ENCODE assay signal across 10 cellular contexts in the genomic region with DNA sequence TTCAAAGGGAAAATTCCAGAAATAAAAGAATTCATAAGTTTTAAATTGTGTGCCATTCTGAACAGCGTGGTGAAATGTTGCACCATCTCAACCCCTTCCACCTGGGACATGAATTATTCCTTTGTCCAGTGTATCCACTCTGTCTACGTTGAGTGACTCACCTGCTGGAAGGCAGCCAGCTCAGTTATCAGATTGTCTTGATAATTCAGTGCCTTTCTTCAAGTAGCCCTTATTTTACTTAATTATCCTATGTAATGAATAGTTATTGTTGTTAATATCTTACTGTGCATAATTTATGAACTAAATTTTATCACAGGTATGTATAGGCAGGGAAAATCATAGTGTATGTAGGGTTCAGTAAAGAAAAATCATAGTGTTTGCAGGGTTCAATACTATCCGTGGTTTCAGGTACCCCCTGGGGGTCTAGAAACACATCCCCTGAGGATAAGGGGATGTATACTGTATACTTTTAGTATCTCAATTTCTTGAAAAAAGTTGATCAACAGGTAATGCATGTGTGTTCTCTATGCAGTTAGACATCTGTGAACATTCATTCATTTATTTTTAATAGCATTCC. TPM values are rescaled to one million over a fixed set of nuclear protein-coding genes. Genes with fewer than 3 reads are reported as not detected.
A peak's percentile ranks its signal among the peaks of the same experiment; 100 is the strongest.
DNase-seq lines count a peak whose midpoint lies in the region; ATAC-seq, FAIRE-seq and TF ChIP-seq lines count a peak whose summit lies in the region.
"Had no signal": no experiment of that assay in that cellular context is flagged by ENCODE, and none has a peak within 500 bp of the region (broad histone marks: within the 10 kb centered on the region; RNA-seq: fewer than 3 reads in every experiment).

No MANE protein-coding gene starts in this region.

- H3K36me3 ChIP-seq in GM12878 (ENCODE audit: control insufficient read depth in 2 of 2, insufficient read depth in 2 of 2, low read length in 1 of 2) (no peaks in the 10 kb centered on the region), vagina (no peaks in the 10 kb centered on the region)
- H3K36me3 ChIP-seq: esophagus squamous epithelium had no signal

- no peak for TF ChIP-seq CTCF in A549 (IDR thresholded peaks at IDR 0.05)
- TF ChIP-seq CTCF in GM12878 (IDR thresholded peaks at IDR 0.05 in 2 of 3, conservative IDR thresholded peaks at IDR 0.05 in 1 of 3; ENCODE audit: control insufficient read depth in 2 of 3, extremely low read depth in 1 of 3, insufficient read depth in 1 of 3, low read depth in 3 of 3, low read length in 3 of 3), result no peak
- no peak for TF ChIP-seq CTCF in vagina (IDR thresholded peaks at IDR 0.05)

- TF ChIP-seq POLR2A in A549 (IDR thresholded peaks at IDR 0.05; ENCODE audit: low read length), result no peak
- no peak for TF ChIP-seq POLR2A in GM12878 (IDR thresholded peaks at IDR 0.05; ENCODE audit: low read depth, low read length)
- no peak for TF ChIP-seq POLR2A in vagina (IDR thresholded peaks at IDR 0.05)

- no peak for TF ChIP-seq EP300 in A549 (IDR thresholded peaks at IDR 0.05)
- no peak for TF ChIP-seq EP300 in GM12878 (IDR thresholded peaks at IDR 0.05; ENCODE audit: borderline replicate concordance in 1 of 2, control insufficient read depth in 1 of 2, low read depth in 2 of 2, low read length in 2 of 2)

- FAIRE-seq in A549 (lab: Jason Lieb, UNC), result peak; percentile 92
- no peak for FAIRE-seq in GM12878 (lab: Jason Lieb, UNC)

- H2AFZ ChIP-seq in GM12878 (ENCODE audit: control insufficient read depth, low read depth, low read length), result no peak overlapping the region

- no TSS peak for BruUV-seq in GM12878 (replicated peaks; lab: Mats Ljungman, UMichigan)

- SMC1A ChIA-PET in GM12878 (lab: Charles Lee; ENCODE audit: uncharacterized antibody, unreplicated experiment), result no interaction called here

- ATAC-seq in A549 (peak; percentile 64 to 77; a peak in 5 of 6 replicates), GM19395 (IDR thresholded peaks at IDR 0.05; ENCODE audit: unreplicated experiment) (peak; percentile 48), HG03521 (IDR thresholded peaks at IDR 0.05; ENCODE audit: unreplicated experiment) (peak; percentile 26), GM12878 (peak; percentile 39), HG03108 (IDR thresholded peaks at IDR 0.05; ENCODE audit: unreplicated experiment) (no peak)

- TF ChIP-seq RAD21 in A549 (conservative IDR thresholded peaks at IDR 0.05 in 1 of 2, IDR thresholded peaks at IDR 0.05 in 1 of 2), result no peak
- TF ChIP-seq RAD21 in GM12878 (IDR thresholded peaks at IDR 0.05; ENCODE audit: insufficient read depth, low read depth, low read length), result no peak

- in situ Hi-C loops in GM12878 (cut with MboI), result no loop called here

- 10% methylated on average over 3 of the region's 3 CpGs for WGBS in A549 (ENCODE audit: missing lambda C conversion rate)
- WGBS in GM12878 (ENCODE audit: insufficient coverage, insufficient replicate concordance, low lambda C conversion rate, missing lambda C conversion rate), result 25% methylated on average over 3 of the region's 3 CpGs

- H3K9ac ChIP-seq in GM12878 (ENCODE audit: control insufficient read depth, insufficient read depth, low read length), result no peak overlapping the region

- H3K27ac ChIP-seq in A549 (no peak overlapping the region), GM12878 (ENCODE audit: control insufficient read depth, insufficient read depth) (no peak overlapping the region), vagina (no peak overlapping the region)
- H3K27ac ChIP-seq: esophagus squamous epithelium had no signal

- no peaks in the 10 kb centered on the region for H3K9me3 ChIP-seq in A549
- no peaks in the 10 kb centered on the region for H3K9me3 ChIP-seq in GM12878 (replicated peaks; ENCODE audit: control insufficient read depth, insufficient read depth, low read length)
- no peaks in the 10 kb centered on the region for H3K9me3 ChIP-seq in vagina
- H3K9me3 ChIP-seq: esophagus squamous epithelium had no signal

- H3K79me2 ChIP-seq in GM12878 (ENCODE audit: control insufficient read depth, insufficient read depth, low read length), result no peaks in the 10 kb centered on the region

- RAD21 ChIA-PET in GM12878 (lab: Charles Lee; ENCODE audit: unreplicated experiment), result no interaction called here

- no peak overlapping the region for H3K4me3 ChIP-seq in A549
- H3K4me3 ChIP-seq in GM12878, result no peak overlapping the region
- H3K4me3 ChIP-seq in vagina, result no peak overlapping the region
- H3K4me3 ChIP-seq: esophagus squamous epithelium had no signal

- DNase-seq in A549 (ENCODE audit: low read depth in 1 of 2, low spot score in 1 of 2) (peak; percentile 23 to 60), GM12878 (ENCODE audit: low read depth, low spot score) (no peak), hypothalamus (lab: John Stamatoyannopoulos, UW) (no peak), vagina (ENCODE audit: extremely low spot score in 2 of 2) (no peak)
- no peak for DNase-seq in NK-92 treated with Interleukin-12 subunit alpha and Interleukin-12 subunit beta, amount 100 ng/mL, for 24 hours (lab: John Stamatoyannopoulos, UW)
- DNase-seq: activated CD4-positive, alpha-beta T cell treated with anti-CD3 and anti-CD28 coated beads, Interleukin-2, amount 10 ng/mL, durations not matched to agents 7 days and 5 days; esophagus squamous epithelium had no signal

- peak overlapping the region; percentile 33 for H3K4me2 ChIP-seq in A549
- peak overlapping the region; percentile 31; the same call in 1 of the 2 replicates for H3K4me2 ChIP-seq in GM12878 (ENCODE audit: control insufficient read depth, insufficient read depth)

- intact Hi-C loops in GM12878 (cut with micrococcal nuclease; ENCODE audit: unreplicated experiment) (no loop called here), vagina (cut with DNase I) (no loop called here)

- POLR2A ChIA-PET in A549 (lab: Yijun Ruan, JAX) (interaction anchor here (0.9 kb wide), 1 partner anchor 8 kb away, joined by 4 read pairs; no protein-coding TSS in a partner anchor), GM12878 (lab: Charles Lee) (no interaction called here)

- no peaks in the 10 kb centered on the region for H4K20me1 ChIP-seq in GM12878 (ENCODE audit: control insufficient read depth, insufficient read depth)

- H3K4me1 ChIP-seq in A549 (peaks cover 8% of the 10 kb centered on the region; the same call in 1 of the 3 replicates), GM12878 (ENCODE audit: control insufficient read depth, insufficient read depth, low read length) (peaks cover 6% of the 10 kb centered on the region; the same call in 1 of the 2 replicates), vagina (no peaks in the 10 kb centered on the region)
- H3K4me1 ChIP-seq: esophagus squamous epithelium had no signal

- H3K27me3 ChIP-seq in GM12878 (replicated peaks in 1 of 2; ENCODE audit: control insufficient read depth in 2 of 2, insufficient read depth in 2 of 2, low read length in 1 of 2), result no peaks in the 10 kb centered on the region
- H3K27me3 ChIP-seq in vagina, result no peaks in the 10 kb centered on the region
- H3K27me3 ChIP-seq: esophagus squamous epithelium had no signal

- CTCF ChIA-PET in A549 (lab: Yijun Ruan, JAX), result interaction anchor here (1.2 to 13.7 kb wide), 3 partner anchors 26 to 215 kb away, joined by 3 to 114 read pairs (median 4); no protein-coding TSS in a partner anchor
- CTCF ChIA-PET in GM12878 (lab: Yijun Ruan, JAX), result interaction anchor here (0.8 to 1.5 kb wide), 3 partner anchors 9 to 217 kb away, joined by 3 to 4 read pairs (median 3); no protein-coding TSS in a partner anchor

RNA-seq across cellular contexts. Expression of a gene that starts 7.7 kb away (rescaled TPM):
- polyA plus RNA-seq in A549 (2011; rRNA removed) (28.0 and 31.5 TPM in 2 replicates), A549 (2017; fragmentation: RNase III; extraction: RNeasy Plus Mini Kit Qiagen cat#74134 plus additional on column Dnase treatment) (16.6 to 17.5 TPM (median 17.1 TPM) in 3 replicates), GM12878 (2011; rRNA removed) (26.8 and 32.2 TPM in 2 replicates), GM12878 (2014; fragmentation: Illumina TruSeq; extraction: Trizol) (6.5 and 7.7 TPM in 2 replicates), GM12878 (2014; fragmentation: Nextera tagmentation; extraction: Ambion mirVana) (1 to 10 TPM; 1.4 to 2.5 TPM), GM12878 (2014; rRNA removed) (3.9 and 6.1 TPM in 2 replicates), GM12878 (2016; fragmentation: Nextera tagmentation; extraction: Ambion mirVana) (1 to 10 TPM; 2.5 to 3.6 TPM)
- polyA plus RNA-seq in A549 (2012; cell fraction: cytosol; rRNA removed), result 18.1 and 18.3 TPM in 2 replicates
- polyA plus RNA-seq in A549 (2012; cell fraction: nucleus; rRNA removed), result 6.1 and 11.4 TPM in 2 replicates
- 15.6 and 20.7 TPM in 2 replicates for polyA minus RNA-seq in A549 (2011; rRNA and poly(A)+ RNA removed)
- 5.0 and 5.4 TPM in 2 replicates for total RNA-seq in GM12878 (2013; cell fraction: nucleolus; rRNA removed)
- total RNA-seq in GM12878 (2014; rRNA removed) (3.2 and 4.1 TPM in 2 replicates), GM12878 (2014; rRNA removed; fragmentation: Illumina TruSeq; extraction: Trizol) (5.4 and 5.6 TPM in 2 replicates), GM12878 (2021) (3.7 and 5.1 TPM in 2 replicates), vagina (8.6 TPM)
- polyA plus RNA-seq in GM12878 (2011; ENCODE audit: low read depth), result 9.2 TPM
- 19.4 and 21.2 TPM in 2 replicates for polyA plus RNA-seq in GM12878 (2011; cell fraction: cytosol; rRNA removed)
- 10.2 and 10.7 TPM in 2 replicates for polyA plus RNA-seq in GM12878 (2011; cell fraction: nucleus; rRNA removed)
- 8.6 and 10.8 TPM in 2 replicates for polyA plus RNA-seq in GM12878 (2012)
- polyA minus RNA-seq in GM12878 (2011; rRNA and poly(A)+ RNA removed), result 17.1 and 19.2 TPM in 2 replicates
- 4.7 and 5.6 TPM in 2 replicates for polyA minus RNA-seq in GM12878 (2011; cell fraction: cytosol; rRNA and poly(A)+ RNA removed)
- polyA minus RNA-seq in GM12878 (2011; cell fraction: nucleus; rRNA and poly(A)+ RNA removed), result 5.2 and 5.5 TPM in 2 replicates

RNA-seq across cellular contexts. Expression of a gene that starts 20.5 kb away (rescaled TPM):
- polyA plus RNA-seq in A549 (2011; rRNA removed), result 0.07 TPM in 1 of 2 replicates, not detected in the other
- not detected in 2 replicates for polyA plus RNA-seq in A549 (2012; cell fraction: cytosol; rRNA removed)
- polyA plus RNA-seq in A549 (2012; cell fraction: nucleus; rRNA removed), result not detected in 2 replicates
- not detected in 3 replicates for polyA plus RNA-seq in A549 (2017; fragmentation: RNase III; extraction: RNeasy Plus Mini Kit Qiagen cat#74134 plus additional on column Dnase treatment)
- not detected in 2 replicates for polyA minus RNA-seq in A549 (2011; rRNA and poly(A)+ RNA removed)
- not detected in 2 replicates for total RNA-seq in GM12878 (2013; cell fraction: nucleolus; rRNA removed)
- not detected in 2 replicates for total RNA-seq in GM12878 (2014; rRNA removed)
- total RNA-seq in GM12878 (2014; rRNA removed; fragmentation: Illumina TruSeq; extraction: Trizol), result not detected in 2 replicates
- total RNA-seq in GM12878 (2021), result not detected in 2 replicates
- not detected for polyA plus RNA-seq in GM12878 (2011; ENCODE audit: low read depth)
- not detected in 2 replicates for polyA plus RNA-seq in GM12878 (2011; rRNA removed)
- not detected in 2 replicates for polyA plus RNA-seq in GM12878 (2011; cell fraction: cytosol; rRNA removed)
- polyA plus RNA-seq in GM12878 (2011; cell fraction: nucleus; rRNA removed), result not detected in 2 replicates
- polyA plus RNA-seq in GM12878 (2012), result 0.08 TPM in 2 replicates
- not detected in 2 replicates for polyA plus RNA-seq in GM12878 (2014; fragmentation: Illumina TruSeq; extraction: Trizol)
- polyA plus RNA-seq in GM12878 (2014; fragmentation: Nextera tagmentation; extraction: Ambion mirVana), result not detected
- not detected in 2 replicates for polyA plus RNA-seq in GM12878 (2014; rRNA removed)
- polyA plus RNA-seq in GM12878 (2016; fragmentation: Nextera tagmentation; extraction: Ambion mirVana), result not detected
- not detected in 2 replicates for polyA minus RNA-seq in GM12878 (2011; rRNA and poly(A)+ RNA removed)
- polyA minus RNA-seq in GM12878 (2011; cell fraction: cytosol; rRNA and poly(A)+ RNA removed), result not detected in 2 replicates
- polyA minus RNA-seq in GM12878 (2011; cell fraction: nucleus; rRNA and poly(A)+ RNA removed), result not detected in 2 replicates
- total RNA-seq in vagina, result 20.6 TPM
- total RNA-seq: activated CD4-positive, alpha-beta T cell treated with anti-CD3 and anti-CD28 coated beads, Interleukin-2, amount 10 ng/mL, durations not matched to agents 7 days and 5 days had no signal

Comparison
In these comparisons a context has a peak if more than half of its experiments do, and no peak if none do; other contexts are left out.
1. DNase-seq: peak in A549 (2 of 2); none in GM12878 (single experiment), hypothalamus (0 of 51), vagina (0 of 2) and NK-92 treated with Interleukin-12 subunit alpha and Interleukin-12 subunit beta, amount 100 ng/mL, for 24 hours (single experiment).
2. RNA of a gene that starts 20.5 kb away (total RNA-seq): 20.6 TPM in vagina (single experiment); not detected in GM12878; every median in the first group is over 10 times any median in the second.